ENCODE assay signal across 10 cellular contexts in the genomic region with DNA sequence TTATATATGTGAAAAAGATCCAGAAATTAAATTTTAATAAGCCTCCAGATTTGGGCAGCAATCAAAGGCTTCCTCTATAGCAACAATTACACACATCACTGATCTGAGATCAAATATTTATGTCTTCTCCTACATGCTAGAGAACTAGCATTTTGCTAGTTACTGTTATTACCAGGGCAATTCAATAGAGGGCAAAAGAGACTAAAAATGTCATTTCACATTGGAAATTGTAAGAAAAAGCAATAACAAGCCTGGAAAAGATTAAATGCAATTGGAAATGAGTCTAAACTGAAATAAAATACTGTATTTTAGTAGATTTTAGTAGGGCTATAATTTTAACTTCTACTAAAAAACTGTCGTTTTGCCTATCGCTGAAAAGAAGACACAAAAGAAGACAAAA. TPM values are rescaled to one million over a fixed set of nuclear protein-coding genes. Genes with fewer than 3 reads are reported as not detected.
DNase-seq lines count a peak whose midpoint lies in the region; FAIRE-seq and TF ChIP-seq lines count a peak whose summit lies in the region.
"Had no signal": no experiment of that assay in that cellular context is flagged by ENCODE, and none has a peak within 500 bp of the region (broad histone marks: within the 10 kb centered on the region; RNA-seq: fewer than 3 reads in every experiment).

No MANE protein-coding gene starts in this region.

- CTCF ChIA-PET in A673 (lab: Charles Lee): interaction anchor here (0.8 kb wide), 1 partner anchor 205 kb away, joined by 3 read pairs; no protein-coding TSS in a partner anchor

- H3K4me1 ChIP-seq in A673 (ENCODE audit: insufficient read depth, low read length, poor library complexity, severe bottlenecking): peaks cover 14% of the 10 kb centered on the region
- peaks cover 6% of the 10 kb centered on the region for H3K4me1 ChIP-seq in adipocyte (ENCODE audit: control insufficient read depth, insufficient read depth, low read length)
- no peaks in the 10 kb centered on the region for H3K4me1 ChIP-seq in kidney (ENCODE audit: control insufficient read depth in 1 of 2, insufficient read depth in 1 of 2, low read depth in 1 of 2, low read length in 2 of 2)

- FAIRE-seq in kidney (lab: Jason Lieb, UNC): no peak
- FAIRE-seq in RCC 7860 (lab: Jason Lieb, UNC): no peak
- FAIRE-seq: urothelium cell line had no signal

- BruUV-seq in A673 (replicated peaks; lab: Mats Ljungman, UMichigan): no TSS peak

- H3K36me3 ChIP-seq in A673 (ENCODE audit: insufficient read depth, low read length, poor library complexity, severe bottlenecking): no peaks in the 10 kb centered on the region
- H3K36me3 ChIP-seq in H7 (replicated peaks; ENCODE audit: control insufficient read depth, insufficient read depth, low read length): no peaks in the 10 kb centered on the region
- peaks cover 5% of the 10 kb centered on the region for H3K36me3 ChIP-seq in adipocyte (ENCODE audit: control insufficient read depth, insufficient read depth, low read length, severe bottlenecking)
- no peaks in the 10 kb centered on the region for H3K36me3 ChIP-seq in kidney (ENCODE audit: control insufficient read depth in 1 of 2, insufficient read depth in 2 of 2, low read length in 2 of 2)

- H3K9ac ChIP-seq in adipocyte (ENCODE audit: low read length) (peak overlapping the region; percentile 38), kidney (ENCODE audit: low read length in 2 of 2) (no peak overlapping the region)

- DNase-seq in A673 (ENCODE audit: low spot score): peak; percentile 37
- peak; percentile 15 for DNase-seq in H7
- DNase-seq in adipocyte (ENCODE audit: low read depth): peak; percentile 67
- DNase-seq in kidney: no peak
- DNase-seq in NK-92 (lab: John Stamatoyannopoulos, UW; ENCODE audit: unreplicated experiment): no peak
- DNase-seq in NCI-H1436 treated with DMSO at 0.1 percent for 48 hours (lab: John Stamatoyannopoulos, UW): no peak
- no peak for DNase-seq in GM20000 (ENCODE audit: low spot score)
- DNase-seq in RCC 7860 (ENCODE audit: low spot score): no peak
- DNase-seq: Calu3 had no signal

- H3K4me3 ChIP-seq in A673 (ENCODE audit: low read depth, low read length, poor library complexity, severe bottlenecking) (no peak overlapping the region), H7 (ENCODE audit: insufficient read depth, low read depth, low read length) (no peak overlapping the region), adipocyte (ENCODE audit: low read length) (no peak overlapping the region), kidney (ENCODE audit: low read length in 2 of 2) (no peak overlapping the region)

- H3K9me3 ChIP-seq in A673 (ENCODE audit: low read depth, low read length, poor library complexity, severe bottlenecking): peaks cover 4% of the 10 kb centered on the region
- H3K9me3 ChIP-seq in adipocyte (ENCODE audit: control insufficient read depth, low read length): peaks cover 12% of the 10 kb centered on the region
- H3K9me3 ChIP-seq in kidney (ENCODE audit: control insufficient read depth in 1 of 2, low read length in 2 of 2): peaks cover 5 to 9% of the 10 kb centered on the region in 2 donors

- H3K27ac ChIP-seq in A673 (ENCODE audit: low read depth, low read length, poor library complexity, severe bottlenecking) (no peak overlapping the region), kidney (ENCODE audit: low read depth in 2 of 2, low read length in 2 of 2) (no peak overlapping the region)

- POLR2A ChIA-PET in A673 (lab: Charles Lee; ENCODE audit: low non-redundant PET): no interaction called here

- no peaks in the 10 kb centered on the region for H3K27me3 ChIP-seq in A673 (replicated peaks; ENCODE audit: insufficient read depth, low read depth, low read length, poor library complexity)
- H3K27me3 ChIP-seq in H7 (ENCODE audit: control insufficient read depth, insufficient read depth, low read length): no peaks in the 10 kb centered on the region
- H3K27me3 ChIP-seq in adipocyte (replicated peaks; ENCODE audit: control insufficient read depth, insufficient read depth, low read length): no peaks in the 10 kb centered on the region

- intact Hi-C loops in A673 (cut with micrococcal nuclease; ENCODE audit: unreplicated experiment) (no loop called here), kidney (cut with DNase I) (no loop called here)

- TF ChIP-seq CTCF in A673 (conservative IDR thresholded peaks at IDR 0.05; ENCODE audit: low read depth, low read length): peak; percentile 52
- TF ChIP-seq CTCF in kidney (IDR thresholded peaks at IDR 0.05; ENCODE audit: borderline replicate concordance, extremely low read depth, insufficient read depth): peak; percentile 34
- no peak for TF ChIP-seq CTCF in GM20000 (IDR thresholded peaks at IDR 0.05; ENCODE audit: extremely low read depth, missing control alignments)

RNA-seq across cellular contexts. Expression of gene ANO6, which starts 32.6 kb away (rescaled TPM):
- 59.3 TPM in 2 replicates for total RNA-seq in A673 (2021)
- total RNA-seq in H7 (2014; rRNA removed; shearing (Covaris generic)): 33.4 and 37.9 TPM in 2 replicates
- total RNA-seq in kidney: 46.3 TPM
- 17.2 TPM for polyA plus RNA-seq in kidney (ENCODE audit: insufficient read depth, low read depth, low replicate concordance)

Comparison
In these comparisons a context has a peak if more than half of its experiments do, and no peak if none do; other contexts are left out.
1. DNase-seq: peak in A673 (single experiment), H7 (single experiment) and adipocyte (single experiment); none in kidney (single experiment), NK-92 (single experiment), NCI-H1436 treated with DMSO at 0.1 percent for 48 hours (single experiment), GM20000 (single experiment) and RCC 7860 (single experiment).